ENCODE assay signal across 8 cellular contexts in the genomic region with DNA sequence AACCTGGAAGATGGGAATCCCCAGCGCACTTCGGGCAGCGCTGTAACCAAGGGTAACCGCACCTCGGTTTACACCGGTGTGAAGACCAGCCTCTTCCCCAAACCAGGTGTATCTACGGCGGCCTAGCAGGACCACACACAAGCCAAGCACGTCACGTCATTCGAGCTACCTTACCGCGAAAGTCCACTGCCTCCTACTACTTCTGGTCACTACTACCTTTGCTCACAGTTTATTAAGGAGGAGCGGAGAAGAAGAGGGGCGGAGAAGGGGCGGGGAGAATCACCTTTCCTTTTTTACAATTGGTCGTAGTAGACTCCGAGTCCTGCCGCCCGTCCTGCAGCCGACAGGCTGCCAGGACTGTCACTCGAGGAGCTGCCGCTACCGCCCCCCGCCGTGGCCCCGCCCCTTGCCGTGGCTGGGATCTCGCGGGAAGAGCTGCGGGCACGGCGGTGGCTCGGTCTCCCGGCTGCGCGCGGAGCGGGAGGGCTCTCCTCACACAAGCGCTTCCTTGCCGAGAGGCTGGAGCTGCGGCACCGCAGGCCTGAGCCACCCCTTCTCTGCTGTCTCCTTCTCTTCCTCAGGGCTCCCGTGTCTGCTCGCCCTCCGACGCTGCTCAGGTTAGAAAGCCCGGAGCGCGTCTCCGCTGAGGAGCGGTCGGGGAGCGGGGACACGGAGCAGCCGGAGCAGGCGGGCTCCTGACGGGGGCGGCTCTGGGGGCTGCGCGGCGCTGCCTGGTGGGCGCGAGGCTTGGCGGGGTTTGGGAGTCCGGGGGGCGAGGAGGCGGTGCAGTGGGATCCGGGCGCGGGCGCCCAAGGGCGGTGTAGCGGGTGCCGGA. TPM values are rescaled to one million over a fixed set of nuclear protein-coding genes. Genes with fewer than 3 reads are reported as not detected.
A peak's percentile ranks its signal among the peaks of the same experiment; 100 is the strongest.
DNase-seq lines count a peak whose midpoint lies in the region; ATAC-seq, FAIRE-seq and TF ChIP-seq lines count a peak whose summit lies in the region.

A gene (plus strand): TSS at position 495 of the 835 bp plus-strand sequence. CDS start 95,172 bp downstream, outside the sequence.

- H3K9me3 Mint-ChIP-seq in T-cell: no peaks in the 10 kb centered on the region

- CTCF ChIA-PET in T-cell (lab: Charles Lee): interaction anchor here (0.6 to 0.9 kb wide), 2 partner anchors 10 to 11 kb away, joined by 4 read pairs; no protein-coding TSS in a partner anchor

- peak within 1 kb of the TSS; percentile 75 to 93 for H3K27ac Mint-ChIP-seq in T-cell

- FAIRE-seq in GM12892 (lab: Jason Lieb, UNC): peak; percentile 95

- no peaks in the 10 kb centered on the region for H3K36me3 ChIP-seq in heart right ventricle
- no peaks in the 10 kb centered on the region for H3K36me3 ChIP-seq in transverse colon

- H3K4me1 Mint-ChIP-seq in T-cell: peaks cover 14 to 28% (median 25%) of the 10 kb centered on the region in 3 donors

- TF ChIP-seq POLR2A in GM12892 (IDR thresholded peaks at IDR 0.05; ENCODE audit: low read depth, low read length) (peak; percentile 72; the same call in 1 of the 2 replicates), transverse colon (IDR thresholded peaks at IDR 0.05) (peak; percentile 97)

- ATAC-seq in HG02852 (IDR thresholded peaks at IDR 0.05; ENCODE audit: unreplicated experiment): peak; percentile 96
- ATAC-seq in T-cell (replicated peaks in 1 of 4): peak; percentile 96 to 97 (median 96)
- ATAC-seq in heart right ventricle: peak; percentile 97 to 100 (median 99)

- no peaks in the 10 kb centered on the region for H3K9me3 ChIP-seq in heart right ventricle
- no peaks in the 10 kb centered on the region for H3K9me3 ChIP-seq in transverse colon

- peak within 1 kb of the TSS; percentile 96 to 99 (median 96) for H3K4me3 Mint-ChIP-seq in T-cell

- DNase-seq in GM12892 (ENCODE audit: insufficient read length) (peak; percentile 92), NCI-H146 (lab: John Stamatoyannopoulos, UW) (peak; percentile 96), T-cell (peak; percentile 81 to 94 (median 89)), amniotic stem cell (lab: John Stamatoyannopoulos, UW) (peak; percentile 83), heart right ventricle (peak; percentile 95 to 97), pons (ENCODE audit: low spot score) (peak; percentile 99), transverse colon (peak; percentile 97)

- no peak for TF ChIP-seq EP300 in transverse colon (IDR thresholded peaks at IDR 0.05; ENCODE audit: low read depth)

- peak within 1 kb of the TSS in 9 of 10 donors; percentile 75 to 92 (median 84) for H3K27ac ChIP-seq in heart right ventricle
- peak within 1 kb of the TSS; percentile 87 to 95 (median 94) for H3K27ac ChIP-seq in transverse colon

- POLR2A ChIA-PET in T-cell (lab: Charles Lee): interaction anchor here in 1 of 2 donors (0.6 to 0.8 kb wide), 2 partner anchors 292 to 293 kb away, joined by 3 to 5 read pairs; a partner anchor contains a TSS

- H3K27me3 ChIP-seq in heart right ventricle (no peaks in the 10 kb centered on the region), transverse colon (no peaks in the 10 kb centered on the region)

- H3K4me1 ChIP-seq in heart right ventricle (peaks cover 0 to 27% (median 11%) of the 10 kb centered on the region in 9 donors), transverse colon (peaks cover 0 to 33% (median 15%) of the 10 kb centered on the region in 4 donors)

- peaks cover 4 to 8% of the 10 kb centered on the region in 2 donors for H3K27me3 Mint-ChIP-seq in T-cell

- TF ChIP-seq CTCF in heart right ventricle (IDR thresholded peaks at IDR 0.05) (no peak), transverse colon (IDR thresholded peaks at IDR 0.05) (no peak)

- intact Hi-C loops in heart right ventricle (cut with DNase I): loop anchor here in 8 of 10 donors (2.0 to 10.0 kb wide), 14 partner anchors 54 to 237 kb away; no protein-coding TSS in a partner anchor
- intact Hi-C loops in transverse colon (cut with DNase I; ENCODE audit: low total_unique reads): no loop called here

- H3K4me3 ChIP-seq in heart right ventricle: peak within 1 kb of the TSS; percentile 71 to 97 (median 76)
- H3K4me3 ChIP-seq in transverse colon: peak within 1 kb of the TSS; percentile 47 to 96 (median 96)

- in situ Hi-C loops in transverse colon (cut with MboI; ENCODE audit: low pct_ligation_motif_present in 1 of 4, low pct_unique_long_range_greater_than_20kb in 1 of 4, low sequenced_read_pairs in 3 of 4): no loop called here

- H3K36me3 Mint-ChIP-seq in T-cell: no peaks in the 10 kb centered on the region

- WGBS in heart right ventricle, 2 donors: 0 to 1% methylated on average over 75 of the region's 75 CpGs
- WGBS in transverse colon (ENCODE audit: low coverage in 1 of 2), 2 donors: 0 to 2% methylated on average over 2 to 57 of the region's 75 CpGs

RNA-seq across cellular contexts. Expression of the gene that starts here (rescaled TPM):
- 1.4 TPM for polyA plus RNA-seq in GM12892 (2012; ENCODE audit: missing spikeins)
- 1 to 10 TPM; 5.1 to 6.6 (median 5.5) TPM for total RNA-seq in T-cell
- total RNA-seq in heart right ventricle: 10 to 100 TPM in 2 of 10 donors, 1 to 10 TPM in 8; 6.0 to 13.3 (median 8.6) TPM
- 1 to 10 TPM; 5.4 to 7.0 TPM for polyA plus RNA-seq in heart right ventricle
- total RNA-seq in transverse colon: 10 to 100 TPM in 3 of 4 donors, 1 to 10 TPM in 1; 7.9 to 38.1 (median 25.4) TPM

Comparison
In these comparisons a context has a peak if more than half of its experiments do, and no peak if none do; other contexts are left out.
1. Peak in every context shown above with its lines: DNase-seq, ATAC-seq, H3K4me3 ChIP-seq and H3K27ac ChIP-seq.